Comparison of ENCODE assay signal across 19 cellular contexts in genomic region chr2:172826522-172826921, GRCh38.
"Had no signal": no experiment of that assay in that cellular context is flagged by ENCODE, and none has a peak within 500 bp of the region (broad histone marks: within the 10 kb centered on the region; RNA-seq: fewer than 3 reads in every experiment).

No MANE protein-coding gene starts in this region.

- ATAC-seq: effector memory CD8-positive, alpha-beta T cell; gastroesophageal sphincter; natural killer cell treated with Interleukin-12 subunit alpha and Interleukin-12 subunit beta and Interleukin-15 and Interleukin-18, amount 100 ng/mL, for 72 hours; stimulated activated naive B cell treated with anti-CD40 and anti-IgM and Interleukin-4, amounts not matched to agents 10 μg/mL and 1 μg/mL and 100 μg/mL, for 72 hours; stimulated activated naive CD8-positive, alpha-beta T cell treated with anti-CD3 and anti-CD28 coated beads, Interleukin-15, amount 100 ng/mL, for 72 hours had no signal

- H3K4me3 ChIP-seq: esophagus muscularis mucosa, gastroesophageal sphincter, neural progenitor cell, ovary, right atrium auricular region, sigmoid colon, skin epidermis had no signal

- H3K27me3 ChIP-seq: esophagus muscularis mucosa, gastroesophageal sphincter, neural progenitor cell, ovary, right atrium auricular region, sigmoid colon had no signal

- H3K4me2 ChIP-seq: neural progenitor cell had no signal

- DNase-seq: effector memory CD8-positive, alpha-beta T cell; glutamatergic neuron; midbrain; nucleus accumbens; ovary; sigmoid colon; stimulated activated CD4-positive, alpha-beta T cell treated with anti-CD3 and anti-CD28 coated beads, Interleukin-2, amount 100 ng/mL, for 24 hours; stimulated activated CD4-positive, alpha-beta T cell treated with anti-CD3 and anti-CD28 coated beads, Interleukin-4, amount 100 ng/mL, for 4 hours; stimulated activated naive B cell treated with anti-CD40 and anti-IgM and Interleukin-4, amounts not matched to agents 10 μg/mL and 1 μg/mL and 100 μg/mL, for 72 hours; stimulated activated naive CD8-positive, alpha-beta T cell treated with anti-CD3 and anti-CD28 coated beads, Interleukin-15, amount 100 ng/mL, for 72 hours; substantia nigra; trophoblast cell had no signal

- H3K27ac ChIP-seq: epithelial cell of prostate, esophagus muscularis mucosa, gastroesophageal sphincter, neural progenitor cell, ovary, right atrium auricular region, sigmoid colon, skin epidermis had no signal

- H3K9ac ChIP-seq: neural progenitor cell had no signal

- H2AFZ ChIP-seq: neural progenitor cell had no signal

- H3K36me3 ChIP-seq: esophagus muscularis mucosa, gastroesophageal sphincter, neural progenitor cell, ovary, right atrium auricular region, sigmoid colon had no signal

- H3K4me1 ChIP-seq: esophagus muscularis mucosa, gastroesophageal sphincter, neural progenitor cell, sigmoid colon had no signal

- H3K9me3 ChIP-seq: esophagus muscularis mucosa, gastroesophageal sphincter, ovary, right atrium auricular region, sigmoid colon had no signal
